Comparison of ENCODE assay signal across 9 cellular contexts in genomic region chr14:76768671-76769500, GRCh38. TPM values are rescaled to one million over a fixed set of nuclear protein-coding genes. Genes with fewer than 3 reads are reported as not detected.
DNase-seq lines count a peak whose midpoint lies in the region; ATAC-seq, FAIRE-seq and TF ChIP-seq lines count a peak whose summit lies in the region.
"Had no signal": no experiment of that assay in that cellular context is flagged by ENCODE, and none has a peak within 500 bp of the region (broad histone marks: within the 10 kb centered on the region; RNA-seq: fewer than 3 reads in every experiment).

No MANE protein-coding gene starts in this region.

- peaks cover 2% of the 10 kb centered on the region for H3K79me1 ChIP-seq in mesenchymal stem cell (replicated peaks; ENCODE audit: low read length, poor library complexity, severe bottlenecking)

- H3K23ac ChIP-seq in mesenchymal stem cell (ENCODE audit: low read length in 2 of 2): no peak overlapping the region

- peak overlapping the region; percentile 14 for H3K4me3 Mint-ChIP-seq in activated naive CD4-positive, alpha-beta T cell treated with anti-CD3 and anti-CD28 coated beads, Interleukin-2, amount 10 ng/mL, durations not matched to agents 7 days and 5 days

- H2BK120ac ChIP-seq in mesenchymal stem cell (ENCODE audit: low read depth, low read length): peak overlapping the region; percentile 50

- SMC1A ChIA-PET in GM12878 (lab: Charles Lee; ENCODE audit: uncharacterized antibody, unreplicated experiment): interaction anchor here (0.7 kb wide), 1 partner anchor 45 kb away, joined by 3 read pairs; no protein-coding TSS in a partner anchor

- H2BK12ac ChIP-seq in mesenchymal stem cell (ENCODE audit: low read length in 2 of 2): peak overlapping the region; percentile 32 to 83

- 59% methylated on average over 11 of the region's 11 CpGs for WGBS in GM12878 (ENCODE audit: insufficient coverage, insufficient replicate concordance, low lambda C conversion rate, missing lambda C conversion rate)
- WGBS in mesenchymal stem cell: 81% methylated on average over 9 of the region's 11 CpGs

- in situ Hi-C loops in GM12878 (cut with MboI): no loop called here

- TF ChIP-seq EP300 in GM12878 (IDR thresholded peaks at IDR 0.05; ENCODE audit: borderline replicate concordance in 1 of 2, control insufficient read depth in 1 of 2, low read depth in 2 of 2, low read length in 2 of 2): no peak

- H3K9ac ChIP-seq in GM12878 (ENCODE audit: control insufficient read depth, insufficient read depth, low read length): no peak overlapping the region
- no peak overlapping the region for H3K9ac ChIP-seq in mesenchymal stem cell (ENCODE audit: low read length)

- POLR2A ChIA-PET in GM12878 (lab: Charles Lee): no interaction called here

- H3K79me2 ChIP-seq in GM12878 (ENCODE audit: control insufficient read depth, insufficient read depth, low read length): no peaks in the 10 kb centered on the region

- no peak overlapping the region for H2AK5ac ChIP-seq in mesenchymal stem cell (ENCODE audit: low read length, severe bottlenecking)

- H3K14ac ChIP-seq in mesenchymal stem cell (ENCODE audit: low read length in 2 of 2): peak overlapping the region in 1 of 2 experiments; percentile 48

- H3K18ac ChIP-seq in mesenchymal stem cell (ENCODE audit: low read depth in 1 of 2, low read length in 2 of 2): peak overlapping the region; percentile 48 to 88

- peak overlapping the region in 1 of 2 experiments; percentile 54 for H3K4ac ChIP-seq in mesenchymal stem cell (ENCODE audit: low read depth in 1 of 2, low read length in 2 of 2)

- no peak for FAIRE-seq in GM12878 (lab: Jason Lieb, UNC)

- CTCF ChIA-PET in activated naive CD4-positive, alpha-beta T cell treated with anti-CD3 and anti-CD28 coated beads, Interleukin-2, amount 10 ng/mL, durations not matched to agents 7 days and 5 days (lab: Charles Lee): interaction anchor here (1.2 to 3.4 kb wide), 4 partner anchors 8 to 58 kb away, joined by 3 to 26 read pairs (median 6); no protein-coding TSS in a partner anchor
- CTCF ChIA-PET in GM12878 (lab: Yijun Ruan, JAX): interaction anchor here (3.2 kb wide), 1 partner anchor 58 kb away, joined by 16 read pairs; no protein-coding TSS in a partner anchor

- RAD21 ChIA-PET in GM12878 (lab: Charles Lee; ENCODE audit: unreplicated experiment): no interaction called here

- BruUV-seq in GM12878 (replicated peaks; lab: Mats Ljungman, UMichigan): no TSS peak

- H3K27me3 Mint-ChIP-seq in activated naive CD4-positive, alpha-beta T cell treated with anti-CD3 and anti-CD28 coated beads, Interleukin-2, amount 10 ng/mL, durations not matched to agents 7 days and 5 days: peaks cover 64% of the 10 kb centered on the region

- no peak for DNase-seq in activated naive CD4-positive, alpha-beta T cell treated with anti-CD3 and anti-CD28 coated beads, Interleukin-2, amount 10 ng/mL, durations not matched to agents 7 days and 5 days
- no peak for DNase-seq in activated naive CD4-positive, alpha-beta T cell (lab: John Stamatoyannopoulos, UW)
- DNase-seq in GM12878 (ENCODE audit: low read depth, low spot score): no peak
- no peak for DNase-seq in mesenchymal stem cell
- DNase-seq in upper lobe of right lung: peak; percentile 40
- DNase-seq in SIG-M5 (lab: John Stamatoyannopoulos, UW): no peak
- no peak for DNase-seq in NCI-H510A (lab: John Stamatoyannopoulos, UW)
- DNase-seq in NOMO-1 treated with dmso at 0.1 percent for 144 hours (lab: John Stamatoyannopoulos, UW; ENCODE audit: unreplicated experiment): no peak

- no peak for TF ChIP-seq POLR2A in GM12878 (IDR thresholded peaks at IDR 0.05; ENCODE audit: low read depth, low read length)

- TF ChIP-seq CTCF in GM12878 (IDR thresholded peaks at IDR 0.05 in 2 of 3, conservative IDR thresholded peaks at IDR 0.05 in 1 of 3; ENCODE audit: control insufficient read depth in 2 of 3, extremely low read depth in 1 of 3, insufficient read depth in 1 of 3, low read depth in 3 of 3, low read length in 3 of 3): no peak
- no peak for TF ChIP-seq CTCF in upper lobe of right lung (IDR thresholded peaks at IDR 0.05)

- H2BK15ac ChIP-seq in mesenchymal stem cell (ENCODE audit: low read depth, poor library complexity, severe bottlenecking): no peak overlapping the region

- intact Hi-C loops in GM12878 (cut with micrococcal nuclease; ENCODE audit: unreplicated experiment) (no loop called here), upper lobe of right lung (cut with DNase I) (no loop called here)

- no peaks in the 10 kb centered on the region for H4K20me1 ChIP-seq in GM12878 (ENCODE audit: control insufficient read depth, insufficient read depth)

- H3K4me1 ChIP-seq in GM12878 (ENCODE audit: control insufficient read depth, insufficient read depth, low read length) (peaks cover 13% of the 10 kb centered on the region), mesenchymal stem cell (ENCODE audit: control insufficient read depth, insufficient read depth, low read depth, low read length) (peaks cover 21% of the 10 kb centered on the region), upper lobe of right lung (peaks cover 32% of the 10 kb centered on the region)

- no peak overlapping the region for H2BK5ac ChIP-seq in mesenchymal stem cell (ENCODE audit: low read depth, low read length, poor library complexity, severe bottlenecking)

- no peak overlapping the region for H4K91ac ChIP-seq in mesenchymal stem cell (ENCODE audit: low read length)

- H3K9me3 ChIP-seq in GM12878 (replicated peaks; ENCODE audit: control insufficient read depth, insufficient read depth, low read length) (no peaks in the 10 kb centered on the region), mesenchymal stem cell (ENCODE audit: control insufficient read depth, low read length) (no peaks in the 10 kb centered on the region), upper lobe of right lung (no peaks in the 10 kb centered on the region)

- peaks cover 22% of the 10 kb centered on the region for H3K4me1 Mint-ChIP-seq in activated naive CD4-positive, alpha-beta T cell treated with anti-CD3 and anti-CD28 coated beads, Interleukin-2, amount 10 ng/mL, durations not matched to agents 7 days and 5 days

- no peak for TF ChIP-seq RAD21 in GM12878 (IDR thresholded peaks at IDR 0.05; ENCODE audit: insufficient read depth, low read depth, low read length)

- H3K36me3 ChIP-seq in GM12878 (ENCODE audit: control insufficient read depth in 2 of 2, insufficient read depth in 2 of 2, low read length in 1 of 2) (no peaks in the 10 kb centered on the region), mesenchymal stem cell (ENCODE audit: control insufficient read depth in 1 of 2, insufficient read depth in 2 of 2, low read depth in 1 of 2, low read length in 2 of 2) (peaks cover 0 to 8% of the 10 kb centered on the region in 2 experiments), upper lobe of right lung (no peaks in the 10 kb centered on the region)

- H3K4me2 ChIP-seq in GM12878 (ENCODE audit: control insufficient read depth, insufficient read depth) (peak overlapping the region; percentile 59), mesenchymal stem cell (ENCODE audit: low read length, poor library complexity, severe bottlenecking) (no peak overlapping the region)

- ATAC-seq in GM12878 (no peak), upper lobe of right lung (no peak)

- H4K8ac ChIP-seq in mesenchymal stem cell (ENCODE audit: low read length): peak overlapping the region; percentile 7

- H3K27ac ChIP-seq in GM12878 (ENCODE audit: control insufficient read depth, insufficient read depth) (no peak overlapping the region), mesenchymal stem cell (ENCODE audit: low read length, poor library complexity, severe bottlenecking) (no peak overlapping the region), upper lobe of right lung (peak overlapping the region; percentile 63)

- H3K27me3 ChIP-seq in GM12878 (replicated peaks in 1 of 2; ENCODE audit: control insufficient read depth in 2 of 2, insufficient read depth in 2 of 2, low read length in 1 of 2) (no peaks in the 10 kb centered on the region), mesenchymal stem cell (ENCODE audit: control insufficient read depth in 1 of 2, insufficient read depth in 1 of 2, low read length in 2 of 2) (no peaks in the 10 kb centered on the region), upper lobe of right lung (no peaks in the 10 kb centered on the region)

- H3K9me3 Mint-ChIP-seq in activated naive CD4-positive, alpha-beta T cell treated with anti-CD3 and anti-CD28 coated beads, Interleukin-2, amount 10 ng/mL, durations not matched to agents 7 days and 5 days: no peaks in the 10 kb centered on the region

- peak overlapping the region; percentile 80 for H2AFZ ChIP-seq in GM12878 (ENCODE audit: control insufficient read depth, low read depth, low read length)
- peak overlapping the region; percentile 19 for H2AFZ ChIP-seq in mesenchymal stem cell (ENCODE audit: low read depth, low read length)

- H3K27ac Mint-ChIP-seq in activated naive CD4-positive, alpha-beta T cell treated with anti-CD3 and anti-CD28 coated beads, Interleukin-2, amount 10 ng/mL, durations not matched to agents 7 days and 5 days: peak overlapping the region; percentile 54

- H3K36me3 Mint-ChIP-seq in activated naive CD4-positive, alpha-beta T cell treated with anti-CD3 and anti-CD28 coated beads, Interleukin-2, amount 10 ng/mL, durations not matched to agents 7 days and 5 days: no peaks in the 10 kb centered on the region

- H3K4me3 ChIP-seq in GM12878: no peak overlapping the region
- no peak overlapping the region for H3K4me3 ChIP-seq in mesenchymal stem cell (ENCODE audit: insufficient read depth in 1 of 2, low read depth in 1 of 2, low read length in 2 of 2)
- no peak overlapping the region for H3K4me3 ChIP-seq in upper lobe of right lung

RNA-seq across cellular contexts. Expression of gene VASH1, which starts 7.6 kb away (rescaled TPM):
- total RNA-seq in GM12878 (2013; cell fraction: nucleolus; rRNA removed): 1.0 and 1.9 TPM in 2 replicates
- total RNA-seq in GM12878 (2014; rRNA removed): 0.40 and 0.49 TPM in 2 replicates
- total RNA-seq in GM12878 (2014; rRNA removed; fragmentation: Illumina TruSeq; extraction: Trizol): 0.54 and 0.78 TPM in 2 replicates
- total RNA-seq in GM12878 (2021): 2.3 and 2.4 TPM in 2 replicates
- 0.72 TPM for polyA plus RNA-seq in GM12878 (2011; ENCODE audit: low read depth)
- 0.29 and 0.67 TPM in 2 replicates for polyA plus RNA-seq in GM12878 (2011; rRNA removed)
- polyA plus RNA-seq in GM12878 (2011; cell fraction: cytosol; rRNA removed): 0.67 and 0.70 TPM in 2 replicates
- 3.3 and 3.8 TPM in 2 replicates for polyA plus RNA-seq in GM12878 (2011; cell fraction: nucleus; rRNA removed)
- polyA plus RNA-seq in GM12878 (2012): 1.6 and 1.8 TPM in 2 replicates
- polyA plus RNA-seq in GM12878 (2014; fragmentation: Illumina TruSeq; extraction: Trizol): 0.98 and 1.2 TPM in 2 replicates
- under 1 TPM; 0.06 to 0.35 TPM for polyA plus RNA-seq in GM12878 (2014; fragmentation: Nextera tagmentation; extraction: Ambion mirVana)
- polyA plus RNA-seq in GM12878 (2014; rRNA removed): 1.7 and 1.9 TPM in 2 replicates
- under 1 TPM; 0.45 to 0.52 TPM for polyA plus RNA-seq in GM12878 (2016; fragmentation: Nextera tagmentation; extraction: Ambion mirVana)
- polyA minus RNA-seq in GM12878 (2011; rRNA and poly(A)+ RNA removed): 0.29 and 1.5 TPM in 2 replicates
- not detected in 2 replicates for polyA minus RNA-seq in GM12878 (2011; cell fraction: cytosol; rRNA and poly(A)+ RNA removed)
- 0.36 and 1.4 TPM in 2 replicates for polyA minus RNA-seq in GM12878 (2011; cell fraction: nucleus; rRNA and poly(A)+ RNA removed)
- 22.2 TPM for polyA plus RNA-seq in mesenchymal stem cell (2013, experiment 1 of 2)
- 21.4 TPM for polyA plus RNA-seq in mesenchymal stem cell (2013, experiment 2 of 2)
- 37.1 TPM for total RNA-seq in upper lobe of right lung

RNA-seq across cellular contexts. Expression of gene ANGEL1, which starts 43.8 kb away (rescaled TPM):
- total RNA-seq in GM12878 (2013; cell fraction: nucleolus; rRNA removed): 59.6 and 65.0 TPM in 2 replicates
- total RNA-seq in GM12878 (2014; rRNA removed): 7.4 and 11.1 TPM in 2 replicates
- total RNA-seq in GM12878 (2014; rRNA removed; fragmentation: Illumina TruSeq; extraction: Trizol): 9.1 and 9.4 TPM in 2 replicates
- 17.2 and 17.8 TPM in 2 replicates for total RNA-seq in GM12878 (2021)
- 6.4 TPM for polyA plus RNA-seq in GM12878 (2011; ENCODE audit: low read depth)
- polyA plus RNA-seq in GM12878 (2011; rRNA removed): 25.6 and 29.7 TPM in 2 replicates
- 22.6 and 24.1 TPM in 2 replicates for polyA plus RNA-seq in GM12878 (2011; cell fraction: cytosol; rRNA removed)
- polyA plus RNA-seq in GM12878 (2011; cell fraction: nucleus; rRNA removed): 64.3 and 69.8 TPM in 2 replicates
- polyA plus RNA-seq in GM12878 (2012): 7.9 and 8.7 TPM in 2 replicates
- 18.4 and 19.4 TPM in 2 replicates for polyA plus RNA-seq in GM12878 (2014; fragmentation: Illumina TruSeq; extraction: Trizol)
- 1 to 10 TPM; 1.7 to 2.8 TPM for polyA plus RNA-seq in GM12878 (2014; fragmentation: Nextera tagmentation; extraction: Ambion mirVana)
- polyA plus RNA-seq in GM12878 (2014; rRNA removed): 13.9 and 17.6 TPM in 2 replicates
- polyA plus RNA-seq in GM12878 (2016; fragmentation: Nextera tagmentation; extraction: Ambion mirVana): 10 to 100 TPM; 11.8 to 12.8 TPM
- polyA minus RNA-seq in GM12878 (2011; rRNA and poly(A)+ RNA removed): 19.4 and 29.2 TPM in 2 replicates
- polyA minus RNA-seq in GM12878 (2011; cell fraction: cytosol; rRNA and poly(A)+ RNA removed): 4.3 and 5.3 TPM in 2 replicates
- 16.1 and 28.8 TPM in 2 replicates for polyA minus RNA-seq in GM12878 (2011; cell fraction: nucleus; rRNA and poly(A)+ RNA removed)
- 6.7 TPM for polyA plus RNA-seq in mesenchymal stem cell (2013, experiment 1 of 2)
- 6.5 TPM for polyA plus RNA-seq in mesenchymal stem cell (2013, experiment 2 of 2)
- total RNA-seq in upper lobe of right lung: 24.1 TPM

RNA-seq across cellular contexts. Expression of gene LRRC74A, which starts 57.3 kb away (rescaled TPM):
- not detected in 2 replicates for total RNA-seq in GM12878 (2013; cell fraction: nucleolus; rRNA removed)
- total RNA-seq in GM12878 (2014; rRNA removed): not detected in 2 replicates
- not detected in 2 replicates for total RNA-seq in GM12878 (2014; rRNA removed; fragmentation: Illumina TruSeq; extraction: Trizol)
- not detected in 2 replicates for total RNA-seq in GM12878 (2021)
- polyA plus RNA-seq in GM12878 (2011; ENCODE audit: low read depth): not detected
- polyA plus RNA-seq in GM12878 (2011; rRNA removed): not detected in 2 replicates
- polyA plus RNA-seq in GM12878 (2011; cell fraction: cytosol; rRNA removed): not detected in 2 replicates
- polyA plus RNA-seq in GM12878 (2011; cell fraction: nucleus; rRNA removed): not detected in 2 replicates
- polyA plus RNA-seq in GM12878 (2012): not detected in 2 replicates
- polyA plus RNA-seq in GM12878 (2014; fragmentation: Illumina TruSeq; extraction: Trizol): not detected in 2 replicates
- not detected for polyA plus RNA-seq in GM12878 (2014; fragmentation: Nextera tagmentation; extraction: Ambion mirVana)
- polyA plus RNA-seq in GM12878 (2014; rRNA removed): not detected in 2 replicates
- not detected for polyA plus RNA-seq in GM12878 (2016; fragmentation: Nextera tagmentation; extraction: Ambion mirVana)
- polyA minus RNA-seq in GM12878 (2011; rRNA and poly(A)+ RNA removed): not detected in 2 replicates
- polyA minus RNA-seq in GM12878 (2011; cell fraction: cytosol; rRNA and poly(A)+ RNA removed): not detected in 2 replicates
- polyA minus RNA-seq in GM12878 (2011; cell fraction: nucleus; rRNA and poly(A)+ RNA removed): not detected in 2 replicates
- polyA plus RNA-seq in mesenchymal stem cell (2013, experiment 1 of 2): not detected
- not detected for polyA plus RNA-seq in mesenchymal stem cell (2013, experiment 2 of 2)
- not detected for total RNA-seq in upper lobe of right lung
- total RNA-seq: fibroblast of villous mesenchyme had no signal

Comparison
In these comparisons a context has a peak if more than half of its experiments do, and no peak if none do; other contexts are left out.
1. RNA of gene VASH1, which starts 7.6 kb away (total RNA-seq): 37.1 TPM in upper lobe of right lung (single experiment); 0.40 to 2.4 TPM in GM12878; every median in the first group is over 10 times any median in the second.